In genomic region chr17:27480699-27481098, GRCh38 we compare ENCODE assay signal across 23 cellular contexts. TPM values are rescaled to one million over a fixed set of nuclear protein-coding genes. Genes with fewer than 3 reads are reported as not detected.
DNase-seq lines count a peak whose midpoint lies in the region; ATAC-seq and TF ChIP-seq lines count a peak whose summit lies in the region.
"Had no signal": no experiment of that assay in that cellular context is flagged by ENCODE, and none has a peak within 500 bp of the region (broad histone marks: within the 10 kb centered on the region; RNA-seq: fewer than 3 reads in every experiment).

No MANE protein-coding gene starts in this region.

- no peak overlapping the region for H4K8ac ChIP-seq in H9 (replicated peaks; ENCODE audit: insufficient read length, low read depth, low read length)

- no peak overlapping the region for H3K9ac ChIP-seq in H9 (ENCODE audit: extremely low read depth, insufficient read length, low read length)

- no peak overlapping the region for H3K4me2 ChIP-seq in H9 (ENCODE audit: insufficient read depth, insufficient read length, low read length)

- H3K4me1 ChIP-seq in CD4-positive, alpha-beta memory T cell (ENCODE audit: insufficient read depth, low read length), result peaks cover 37% of the 10 kb centered on the region
- H3K4me1 ChIP-seq in H9 (ENCODE audit: insufficient read depth, low read length) (peaks cover 19% of the 10 kb centered on the region; the same call in 1 of the 2 replicates), psoas muscle (no peaks in the 10 kb centered on the region)
- H3K4me1 ChIP-seq: breast epithelium, colonic mucosa had no signal

- H4K91ac ChIP-seq in H9 (ENCODE audit: insufficient read length, low read depth, low read length), result no peak overlapping the region

- H3K23me2 ChIP-seq in H9 (ENCODE audit: insufficient read length, low read depth, low read length, poor library complexity, severe bottlenecking), result no peaks in the 10 kb centered on the region

- ATAC-seq in memory B cell (ENCODE audit: low read depth), result no peak
- no peak for ATAC-seq in HG03175 (IDR thresholded peaks at IDR 0.05; ENCODE audit: unreplicated experiment)
- ATAC-seq in psoas muscle, result no peak

- no peak overlapping the region for H2BK20ac ChIP-seq in H9 (ENCODE audit: low read depth, low read length, poor library complexity, severe bottlenecking)

- H2AK5ac ChIP-seq in H9 (ENCODE audit: insufficient read length, low read length), result no peak overlapping the region

- H3K27me3 Mint-ChIP-seq in CD4-positive, alpha-beta memory T cell, result no peaks in the 10 kb centered on the region
- no peaks in the 10 kb centered on the region for H3K27me3 Mint-ChIP-seq in H9 (ENCODE audit: low read depth)
- no peaks in the 10 kb centered on the region for H3K27me3 Mint-ChIP-seq in activated naive CD8-positive, alpha-beta T cell
- H3K27me3 Mint-ChIP-seq in memory B cell, result no peaks in the 10 kb centered on the region
- H3K27me3 Mint-ChIP-seq: stimulated activated naive CD8-positive, alpha-beta T cell treated with anti-CD3 and anti-CD28 coated beads, Interleukin-15, Interleukin-2, amounts not matched to agents 100 ng/mL and 50 ng/mL, for 24 hours had no signal

- H2BK120ac ChIP-seq in H9 (ENCODE audit: low read depth, low read length, poor library complexity, severe bottlenecking), result no peak overlapping the region

- DNase-seq in CD4-positive, alpha-beta memory T cell, result no peak
- DNase-seq in H9 (no peak), memory B cell (ENCODE audit: low spot score in 2 of 2) (no peak), GM03348 (ENCODE audit: low spot score) (no peak), psoas muscle (no peak)
- DNase-seq: amygdala; colonic mucosa; endodermal cell; midbrain; NCI-H2081 treated with DMSO at 0.1 percent for 48 hours; NCI-H345; NCI-H774; ovary; stimulated activated CD4-positive, alpha-beta T cell treated with anti-CD3 and anti-CD28 coated beads, Interleukin-12 subunit alpha, Interleukin-12 subunit beta, amount 100 ng/mL, for 4 hours; thyroid gland; WERI-Rb-1 had no signal

- H3K9me3 ChIP-seq in CD4-positive, alpha-beta memory T cell (ENCODE audit: control insufficient read depth in 1 of 2, low read length in 2 of 2), result no peaks in the 10 kb centered on the region
- no peaks in the 10 kb centered on the region for H3K9me3 ChIP-seq in H9 (ENCODE audit: control insufficient read depth, low read depth, low read length)
- H3K9me3 ChIP-seq in psoas muscle, result no peaks in the 10 kb centered on the region
- H3K9me3 ChIP-seq: breast epithelium, colonic mucosa, ovary, right atrium auricular region, thyroid gland had no signal

- intact Hi-C loops in CD4-positive, alpha-beta memory T cell (cut with micrococcal nuclease), result no loop called here
- intact Hi-C loops in psoas muscle (cut with DNase I), result no loop called here

- WGBS in H9 (ENCODE audit: extremely low coverage, insufficient read length, low lambda C conversion rate), result no CpG with 5 or more reads among the region's 4 CpGs
- WGBS in psoas muscle, 3 donors, result 90 to 94% (median 92%) methylated on average over 4 of the region's 4 CpGs

- no peak overlapping the region for H4K5ac ChIP-seq in H9 (ENCODE audit: insufficient read length, low read depth, low read length)

- H3K4me3 Mint-ChIP-seq in CD4-positive, alpha-beta memory T cell, result peak overlapping the region in 1 of 8 donors; percentile 23
- H3K4me3 Mint-ChIP-seq in H9, result no peak overlapping the region
- H3K4me3 Mint-ChIP-seq in activated naive CD8-positive, alpha-beta T cell, result no peak overlapping the region
- no peak overlapping the region for H3K4me3 Mint-ChIP-seq in memory B cell
- H3K4me3 Mint-ChIP-seq: endodermal cell, nephron had no signal

- no peak overlapping the region for H2BK5ac ChIP-seq in H9 (ENCODE audit: insufficient read length, low read length)

- no peaks in the 10 kb centered on the region for H3K36me3 ChIP-seq in CD4-positive, alpha-beta memory T cell (ENCODE audit: insufficient read depth, low read length)
- H3K36me3 ChIP-seq in psoas muscle (ENCODE audit: insufficient read depth in 1 of 2, low read depth in 1 of 2), result no peaks in the 10 kb centered on the region
- H3K36me3 ChIP-seq: breast epithelium, colonic mucosa, ovary, right atrium auricular region, thyroid gland had no signal

- CTCF ChIA-PET in CD4-positive, alpha-beta memory T cell (lab: Charles Lee; ENCODE audit: partially characterized antibody), result interaction anchor here (1.7 to 1.9 kb wide), 3 partner anchors 25 to 127 kb away, joined by 3 to 7 read pairs (median 6); partner anchors contain the start of gene KSR1

- no peak overlapping the region for H2BK15ac ChIP-seq in H9 (ENCODE audit: low read depth, low read length)

- H3K79me1 ChIP-seq in H9 (ENCODE audit: insufficient read depth, low read depth, low read length, poor library complexity, severe bottlenecking), result peaks cover 2% of the 10 kb centered on the region

- no peak overlapping the region for H3K14ac ChIP-seq in H9 (ENCODE audit: insufficient read depth, low read length)

- H4K20me1 ChIP-seq in H9 (ENCODE audit: control insufficient read depth, insufficient read depth, insufficient read length), result peaks cover 4% of the 10 kb centered on the region

- no peak overlapping the region for H3K23ac ChIP-seq in H9 (ENCODE audit: insufficient read length, low read depth, low read length)

- no peak overlapping the region for H2AFZ ChIP-seq in H9 (ENCODE audit: low read length)

- H3K56ac ChIP-seq in H9 (ENCODE audit: insufficient read length, low read depth, low read length), result no peak overlapping the region

- H3K36me3 Mint-ChIP-seq in CD4-positive, alpha-beta memory T cell, result peaks cover 0 to 1% of the 10 kb centered on the region in 2 donors
- H3K36me3 Mint-ChIP-seq in H9 (ENCODE audit: insufficient read depth in 1 of 3, low read depth in 3 of 3) (peaks cover 0 to 5% (median 0%) of the 10 kb centered on the region in 3 experiments; a peak in 2 of 7 replicates), memory B cell (peaks cover 4% of the 10 kb centered on the region)
- H3K36me3 Mint-ChIP-seq in activated naive CD8-positive, alpha-beta T cell, result peaks cover 3% of the 10 kb centered on the region

- H3T11ph ChIP-seq in H9 (ENCODE audit: low read length), result no peak overlapping the region

- TF ChIP-seq CTCF in H9 (conservative IDR thresholded peaks at IDR 0.05) (no peak), psoas muscle (IDR thresholded peaks at IDR 0.05) (no peak)

- H3K9me3 Mint-ChIP-seq in CD4-positive, alpha-beta memory T cell, result no peaks in the 10 kb centered on the region
- H3K9me3 Mint-ChIP-seq in H9 (no peaks in the 10 kb centered on the region), memory B cell (no peaks in the 10 kb centered on the region)
- H3K9me3 Mint-ChIP-seq in activated naive CD8-positive, alpha-beta T cell (ENCODE audit: low read depth), result no peaks in the 10 kb centered on the region
- H3K9me3 Mint-ChIP-seq: endodermal cell; nephron; stimulated activated naive CD8-positive, alpha-beta T cell treated with anti-CD3 and anti-CD28 coated beads, Interleukin-15, Interleukin-2, amounts not matched to agents 100 ng/mL and 50 ng/mL, for 24 hours had no signal

- no peak overlapping the region for H3K27ac ChIP-seq in CD4-positive, alpha-beta memory T cell (ENCODE audit: low read depth, low read length)
- H3K27ac ChIP-seq in H9 (ENCODE audit: insufficient read length, low read depth, low read length) (no peak overlapping the region), psoas muscle (no peak overlapping the region)
- H3K27ac ChIP-seq: breast epithelium, colonic mucosa, ovary, right atrium auricular region, SK-N-MC, thyroid gland, WERI-Rb-1 had no signal

- no peaks in the 10 kb centered on the region for H3K27me3 ChIP-seq in CD4-positive, alpha-beta memory T cell (ENCODE audit: insufficient read depth, low read length)
- H3K27me3 ChIP-seq in H9 (ENCODE audit: insufficient read depth, low read length) (no peaks in the 10 kb centered on the region), psoas muscle (ENCODE audit: insufficient read depth in 3 of 3, low read length in 2 of 3) (no peaks in the 10 kb centered on the region)
- H3K27me3 ChIP-seq: breast epithelium, colonic mucosa, ovary, right atrium auricular region, thyroid gland had no signal

- H3K18ac ChIP-seq in H9 (ENCODE audit: insufficient read length, low read depth, low read length), result no peak overlapping the region

- no peak overlapping the region for H3K4ac ChIP-seq in H9 (ENCODE audit: low read depth, low read length)

- H3K4me3 ChIP-seq in CD4-positive, alpha-beta memory T cell (ENCODE audit: low read length in 2 of 2), result no peak overlapping the region
- no peak overlapping the region for H3K4me3 ChIP-seq in psoas muscle
- H3K4me3 ChIP-seq: breast epithelium, colonic mucosa, ovary, right atrium auricular region, SK-N-MC, thyroid gland had no signal

- H3K27ac Mint-ChIP-seq in CD4-positive, alpha-beta memory T cell, result peak overlapping the region in 5 of 7 donors; percentile 59 to 95 (median 62)
- H3K27ac Mint-ChIP-seq in H9, result peak overlapping the region in 2 of 3 experiments; percentile 73 to 76; a peak in 2 of 7 replicates
- peak overlapping the region; percentile 22 for H3K27ac Mint-ChIP-seq in activated naive CD8-positive, alpha-beta T cell
- H3K27ac Mint-ChIP-seq in memory B cell, result peak overlapping the region; percentile 70
- H3K27ac Mint-ChIP-seq: nephron had no signal

- H3K79me2 ChIP-seq in H9 (ENCODE audit: insufficient read depth, low read length), result peaks cover 11% of the 10 kb centered on the region; the same call in 1 of the 2 replicates

- H3K4me1 Mint-ChIP-seq in CD4-positive, alpha-beta memory T cell, result peaks cover 22 to 60% (median 38%) of the 10 kb centered on the region in 4 donors
- H3K4me1 Mint-ChIP-seq in H9 (peaks cover 62 to 69% of the 10 kb centered on the region in 2 experiments), memory B cell (peaks cover 47% of the 10 kb centered on the region)
- H3K4me1 Mint-ChIP-seq in activated naive CD8-positive, alpha-beta T cell (ENCODE audit: low read depth), result peaks cover 57% of the 10 kb centered on the region

- POLR2A ChIA-PET in CD4-positive, alpha-beta memory T cell (lab: Charles Lee; ENCODE audit: partially characterized antibody), result interaction anchor here (0.7 to 2.7 kb wide), 4 partner anchors 8 to 25 kb away, joined by 3 to 8 read pairs (median 7); partner anchors contain the start of gene KSR1

- H2BK12ac ChIP-seq in H9 (ENCODE audit: insufficient read length, low read depth, low read length), result no peak overlapping the region

RNA-seq across cellular contexts. Expression of gene KSR1, which starts 24.5 kb away (rescaled TPM):
- 10 to 100 TPM; 33.2 to 40.0 TPM for total RNA-seq in CD4-positive, alpha-beta memory T cell
- polyA plus RNA-seq in CD4-positive, alpha-beta memory T cell, result 1 to 10 TPM in 1 of 2 donors, under 1 TPM in 1; 0.77 to 4.1 TPM
- total RNA-seq in H9 (2021), result 43.5 and 44.9 TPM in 2 replicates
- total RNA-seq in psoas muscle, result 10 to 100 TPM; 46.5 to 93.0 (median 70.7) TPM
- 10 to 100 TPM in 2 of 3 donors, 1 to 10 TPM in 1; 7.8 to 14.5 (median 12.9) TPM for polyA plus RNA-seq in psoas muscle

Comparison
In these comparisons a context has a peak if more than half of its experiments do, and no peak if none do; other contexts are left out.
1. H3K27ac Mint-ChIP-seq: peak in every context shown above with its lines; median percentile 74 in H9; 70 in memory B cell; 62 in CD4-positive, alpha-beta memory T cell; 22 in activated naive CD8-positive, alpha-beta T cell.